In genomic region chr12:52037248-52037861, GRCh38 we compare ENCODE assay signal across 8 cellular contexts. TPM values are rescaled to one million over a fixed set of nuclear protein-coding genes. Genes with fewer than 3 reads are reported as not detected.
DNase-seq lines count a peak whose midpoint lies in the region; ATAC-seq, FAIRE-seq and TF ChIP-seq lines count a peak whose summit lies in the region.

No MANE protein-coding gene starts in this region.

- H3K9me3 ChIP-seq in pancreas: no peaks in the 10 kb centered on the region

- DNase-seq in activated T-cell treated with anti-CD3 and anti-CD28 coated beads, Interleukin-2, amount 50 U/mL, for 24 hours: peak; percentile 53
- DNase-seq in activated T-cell treated with anti-CD3 and anti-CD28 coated beads, Interleukin-2, amount 50 U/mL, for 1 hour: no peak
- DNase-seq in T-cell (no peak), fibroblast of the aortic adventitia (ENCODE audit: low read depth) (peak; percentile 83), pancreas (peak; percentile 56 to 85 (median 73))
- DNase-seq in effector CD8-positive, alpha-beta T cell (lab: John Stamatoyannopoulos, UW): no peak

- peak overlapping the region; percentile 55 to 74 (median 62) for H3K27ac ChIP-seq in pancreas

- H3K27me3 ChIP-seq in pancreas: no peaks in the 10 kb centered on the region

- H3K4me3 ChIP-seq in fibroblast of the aortic adventitia (ENCODE audit: low read depth, low read length): peak overlapping the region; percentile 75
- H3K4me3 ChIP-seq in pancreas: peak overlapping the region; percentile 34 to 63 (median 49)

- TF ChIP-seq CTCF in fibroblast of the aortic adventitia (IDR thresholded peaks at IDR 0.05; ENCODE audit: insufficient read depth, low read length) (peak; percentile 17), pancreas (IDR thresholded peaks at IDR 0.05) (no peak)

- CTCF ChIA-PET in T-cell (lab: Charles Lee): interaction anchor here (0.6 to 2.0 kb wide), 4 partner anchors 12 to 31 kb away, joined by 3 to 20 read pairs (median 3); no protein-coding TSS in a partner anchor

- H3K9me3 Mint-ChIP-seq in activated T-cell treated with anti-CD3 and anti-CD28 coated beads, Interleukin-2, amount 50 U/mL, for 24 hours: no peaks in the 10 kb centered on the region
- H3K9me3 Mint-ChIP-seq in T-cell: no peaks in the 10 kb centered on the region

- POLR2A ChIA-PET in T-cell (lab: Charles Lee): interaction anchor here in 1 of 2 donors (1.0 kb wide), 1 partner anchor 31 kb away, joined by 3 read pairs; the partner anchor contains the start of gene TAMALIN

- H3K27me3 Mint-ChIP-seq in activated T-cell treated with anti-CD3 and anti-CD28 coated beads, Interleukin-2, amount 50 U/mL, for 24 hours: no peaks in the 10 kb centered on the region
- H3K27me3 Mint-ChIP-seq in T-cell: no peaks in the 10 kb centered on the region

- no peak for FAIRE-seq in pancreas (lab: Jason Lieb, UNC)

- intact Hi-C loops in pancreas (cut with DNase I): no loop called here

- WGBS in pancreas, 2 donors: 1 to 2% methylated on average over 28 to 59 of the region's 59 CpGs

- H3K36me3 ChIP-seq in pancreas: no peaks in the 10 kb centered on the region

- peaks cover 5 to 21% (median 11%) of the 10 kb centered on the region in 3 donors for H3K4me1 ChIP-seq in pancreas

- H3K27ac Mint-ChIP-seq in activated T-cell treated with anti-CD3 and anti-CD28 coated beads, Interleukin-2, amount 50 U/mL, for 24 hours: no peak overlapping the region
- no peak overlapping the region for H3K27ac Mint-ChIP-seq in T-cell

- peak overlapping the region; percentile 79 for H3K4me3 Mint-ChIP-seq in activated T-cell treated with anti-CD3 and anti-CD28 coated beads, Interleukin-2, amount 50 U/mL, for 24 hours
- H3K4me3 Mint-ChIP-seq in T-cell: peak overlapping the region; percentile 22 to 74 (median 70)

- ATAC-seq in T-cell (replicated peaks in 1 of 4): peak in 1 of 4 experiments; percentile 1
- ATAC-seq in pancreas: peak in 2 of 4 donors; percentile 1
- no peak for ATAC-seq in HG02970 (IDR thresholded peaks at IDR 0.05; ENCODE audit: low FRiP score, unreplicated experiment)
- no peak for ATAC-seq in HG02938 (IDR thresholded peaks at IDR 0.05; ENCODE audit: unreplicated experiment)

- H3K4me1 Mint-ChIP-seq in activated T-cell treated with anti-CD3 and anti-CD28 coated beads, Interleukin-2, amount 50 U/mL, for 24 hours (ENCODE audit: low read depth): peaks cover 75% of the 10 kb centered on the region
- H3K4me1 Mint-ChIP-seq in T-cell: peaks cover 37 to 67% (median 48%) of the 10 kb centered on the region in 3 donors

- H3K36me3 Mint-ChIP-seq in activated T-cell treated with anti-CD3 and anti-CD28 coated beads, Interleukin-2, amount 50 U/mL, for 24 hours (ENCODE audit: low read depth): no peaks in the 10 kb centered on the region
- no peaks in the 10 kb centered on the region for H3K36me3 Mint-ChIP-seq in T-cell

RNA-seq across cellular contexts. Expression of gene NR4A1, which starts 13.9 kb away (rescaled TPM):
- total RNA-seq in T-cell: 100 to 1,000 TPM in 1 of 5 donors, 10 to 100 TPM in 1, 1 to 10 TPM in 3; 5.9 to 103 (median 7.3) TPM
- 0.82 and 3.9 TPM in 2 replicates for total RNA-seq in fibroblast of the aortic adventitia (ENCODE audit: low replicate concordance)
- total RNA-seq in pancreas: 10 to 100 TPM; 11.7 to 55.2 (median 22.0) TPM
- polyA plus RNA-seq in pancreas: 10 to 100 TPM; 76.4 to 85.4 TPM

RNA-seq across cellular contexts. Expression of gene TAMALIN, which starts 30.6 kb away (rescaled TPM):
- total RNA-seq in T-cell (100 to 1,000 TPM in 2 of 5 donors, 10 to 100 TPM in 3; 31.7 to 480 (median 38.4) TPM), fibroblast of the aortic adventitia (ENCODE audit: low replicate concordance) (7.3 TPM in 2 replicates), pancreas (10 to 100 TPM in 3 of 6 donors, 1 to 10 TPM in 3; 7.1 to 18.0 (median 11.0) TPM)
- polyA plus RNA-seq in pancreas: 10 to 100 TPM; 25.4 to 51.6 TPM

RNA-seq across cellular contexts. Expression of gene ATG101, which starts 32.4 kb away (rescaled TPM):
- 10 to 100 TPM; 24.8 to 30.3 (median 25.9) TPM for total RNA-seq in T-cell
- total RNA-seq in fibroblast of the aortic adventitia (ENCODE audit: low replicate concordance): 41.1 and 89.2 TPM in 2 replicates
- 10 to 100 TPM; 13.6 to 20.4 (median 18.7) TPM for total RNA-seq in pancreas
- 10 to 100 TPM; 23.0 to 31.7 TPM for polyA plus RNA-seq in pancreas

RNA-seq across cellular contexts. Expression of gene SMIM41, which starts 42.1 kb away (rescaled TPM):
- total RNA-seq in T-cell (under 1 TPM in 1 of 5 donors, not detected in 4; 0.41 TPM), fibroblast of the aortic adventitia (ENCODE audit: low replicate concordance) (0.27 and 0.98 TPM in 2 replicates), pancreas (under 1 TPM in 2 of 6 donors, not detected in 4; 0.09 to 0.20 TPM)
- under 1 TPM in 1 of 2 donors, not detected in 1; 0.19 TPM for polyA plus RNA-seq in pancreas

Comparison
In these comparisons a context has a peak if more than half of its experiments do, and no peak if none do; other contexts are left out.
1. DNase-seq: peak in activated T-cell treated with anti-CD3 and anti-CD28 coated beads, Interleukin-2, amount 50 U/mL, for 24 hours (single experiment), fibroblast of the aortic adventitia (single experiment) and pancreas (6 of 6); none in activated T-cell treated with anti-CD3 and anti-CD28 coated beads, Interleukin-2, amount 50 U/mL, for 1 hour (single experiment), T-cell (0 of 34) and effector CD8-positive, alpha-beta T cell (single experiment).